Comparison of ENCODE assay signal across 2 cellular contexts in genomic region chr15:59401051-59401450, GRCh38. TPM values are rescaled to one million over a fixed set of nuclear protein-coding genes. Genes with fewer than 3 reads are reported as not detected.
"Had no signal": no experiment of that assay in that cellular context is flagged by ENCODE, and none has a peak within 500 bp of the region (broad histone marks: within the 10 kb centered on the region; RNA-seq: fewer than 3 reads in every experiment).

No MANE protein-coding gene starts in this region.

RNA-seq across cellular contexts. Expression of gene FAM81A, which starts 36.9 kb away (rescaled TPM):
- total RNA-seq: left lobe of liver, lung microvascular endothelial cell had no signal
